9 cellular contexts compared by ENCODE assay signal in genomic region chr13:37602743-37603381, GRCh38. TPM values are rescaled to one million over a fixed set of nuclear protein-coding genes. Genes with fewer than 3 reads are reported as not detected.
A peak's percentile ranks its signal among the peaks of the same experiment; 100 is the strongest.
DNase-seq lines count a peak whose midpoint lies in the region; ATAC-seq, FAIRE-seq and TF ChIP-seq lines count a peak whose summit lies in the region.
"Had no signal": no experiment of that assay in that cellular context is flagged by ENCODE, and none has a peak within 500 bp of the region (broad histone marks: within the 10 kb centered on the region; RNA-seq: fewer than 3 reads in every experiment).

No MANE protein-coding gene starts in this region.

- in situ Hi-C loops in ACHN (cut with HindIII; ENCODE audit: low pct_ligation_motif_present, low pct_unique_long_range_greater_than_20kb, low sequenced_read_pairs), result no loop called here

- H4K20me1 ChIP-seq in keratinocyte (ENCODE audit: control insufficient read depth, extremely low read depth, insufficient read depth, low read length) (no peaks in the 10 kb centered on the region), GM23338 (replicated peaks; ENCODE audit: insufficient read depth) (no peaks in the 10 kb centered on the region)

- H3K4me1 Mint-ChIP-seq in GM23338, result peaks cover 24% of the 10 kb centered on the region
- no peaks in the 10 kb centered on the region for H3K4me1 Mint-ChIP-seq in T-helper 2 cell treated with Interferon-gamma antibody and Interleukin-4, amounts not matched to agents 5 μg/mL and 100 μg/mL, for 36 hours (ENCODE audit: low read depth)

- H3K9ac ChIP-seq in adipocyte (ENCODE audit: low read length) (no peak overlapping the region), keratinocyte (ENCODE audit: control insufficient read depth, extremely low read depth, insufficient read depth, low read length) (no peak overlapping the region)

- dilution Hi-C loops in keratinocyte (cut with MboI; ENCODE audit: extremely low pct_ligation_motif_present, low sequenced_read_pairs), result no loop called here

- DNase-seq in ACHN (peak; percentile 40), adipocyte (ENCODE audit: low read depth) (peak; percentile 75), keratinocyte (ENCODE audit: low read depth, low spot score) (no peak), amygdala (lab: John Stamatoyannopoulos, UW) (no peak), GM23338 (ENCODE audit: low spot score) (no peak), NOMO-1 treated with dmso at 0.1 percent for 144 hours (lab: John Stamatoyannopoulos, UW; ENCODE audit: unreplicated experiment) (no peak)
- DNase-seq in T-helper 2 cell treated with Interferon-gamma antibody and Interleukin-4, amounts not matched to agents 5 μg/mL and 100 μg/mL, for 36 hours (ENCODE audit: low spot score), result no peak
- DNase-seq: activated naive CD4-positive, alpha-beta T cell treated with anti-CD3 and anti-CD28 coated beads, Interleukin-2, amount 50 U/mL, for 16 hours had no signal

- H3K9me3 ChIP-seq in adipocyte (ENCODE audit: control insufficient read depth, low read length), result no peaks in the 10 kb centered on the region
- H3K9me3 ChIP-seq in keratinocyte (ENCODE audit: control insufficient read depth, low read depth, low read length), result no peaks in the 10 kb centered on the region

- H3K79me2 ChIP-seq in keratinocyte (ENCODE audit: control insufficient read depth, insufficient read depth, low read length) (no peaks in the 10 kb centered on the region), GM23338 (replicated peaks; ENCODE audit: insufficient read depth) (no peaks in the 10 kb centered on the region)

- TF ChIP-seq CTCF in keratinocyte (optimal IDR thresholded peaks at IDR 0.05 in 1 of 3, IDR thresholded peaks at IDR 0.05 in 1 of 3, conservative IDR thresholded peaks at IDR 0.05 in 1 of 3; ENCODE audit: extremely low read depth in 1 of 3, insufficient read depth in 2 of 3, low read length in 3 of 3), result peak in 2 of 3 experiments; percentile 28 to 44
- TF ChIP-seq CTCF in GM23338 (conservative IDR thresholded peaks at IDR 0.05; ENCODE audit: low read depth in 2 of 2), result peak in 1 of 2 experiments; percentile 66; a peak in 3 of 4 replicates

- no peaks in the 10 kb centered on the region for H3K36me3 ChIP-seq in adipocyte (ENCODE audit: control insufficient read depth, insufficient read depth, low read length, severe bottlenecking)
- H3K36me3 ChIP-seq in keratinocyte (ENCODE audit: control insufficient read depth in 2 of 2, extremely low read depth in 1 of 2, insufficient read depth in 2 of 2, low read length in 2 of 2), result no peaks in the 10 kb centered on the region
- H3K36me3 ChIP-seq in GM23338 (ENCODE audit: insufficient read depth), result no peaks in the 10 kb centered on the region

- ATAC-seq in GM18868 (IDR thresholded peaks at IDR 0.05; ENCODE audit: unreplicated experiment), result peak; percentile 42
- ATAC-seq in GM23338, result no peak

- H3K4me2 ChIP-seq in keratinocyte (ENCODE audit: control insufficient read depth, extremely low read depth, insufficient read depth, low read depth, low read length) (no peak overlapping the region), GM23338 (no peak overlapping the region)

- no peaks in the 10 kb centered on the region for H3K9me1 ChIP-seq in keratinocyte (ENCODE audit: control insufficient read depth, extremely low read depth, insufficient read depth, low read length)

- H3K9me2 ChIP-seq in GM23338 (ENCODE audit: insufficient read depth), result no peaks in the 10 kb centered on the region

- no peak overlapping the region for H3K4me3 Mint-ChIP-seq in GM23338
- H3K4me3 Mint-ChIP-seq in T-helper 2 cell treated with Interferon-gamma antibody and Interleukin-4, amounts not matched to agents 5 μg/mL and 100 μg/mL, for 36 hours, result no peak overlapping the region

- H3K27me3 ChIP-seq in adipocyte (replicated peaks; ENCODE audit: control insufficient read depth, insufficient read depth, low read length) (no peaks in the 10 kb centered on the region), keratinocyte (ENCODE audit: control insufficient read depth, extremely low read depth, insufficient read depth, low read length) (no peaks in the 10 kb centered on the region), GM23338 (ENCODE audit: insufficient read depth) (no peaks in the 10 kb centered on the region)

- no peak overlapping the region for H3K27ac ChIP-seq in keratinocyte (ENCODE audit: control insufficient read depth, insufficient read depth, low read length)
- H3K27ac ChIP-seq in GM23338 (ENCODE audit: low read depth), result no peak overlapping the region

- no peaks in the 10 kb centered on the region for H3K36me3 Mint-ChIP-seq in GM23338 (ENCODE audit: low read depth)
- H3K36me3 Mint-ChIP-seq in T-helper 2 cell treated with Interferon-gamma antibody and Interleukin-4, amounts not matched to agents 5 μg/mL and 100 μg/mL, for 36 hours (ENCODE audit: low read depth), result no peaks in the 10 kb centered on the region

- H3K4me3 ChIP-seq in adipocyte (ENCODE audit: low read length) (no peak overlapping the region), keratinocyte (ENCODE audit: control insufficient read depth in 2 of 3, extremely low read depth in 1 of 3, insufficient read depth in 2 of 3, low read depth in 1 of 3, low read length in 3 of 3) (no peak overlapping the region), GM23338 (no peak overlapping the region)

- no peaks in the 10 kb centered on the region for H3K4me1 ChIP-seq in adipocyte (ENCODE audit: control insufficient read depth, insufficient read depth, low read length)
- peaks cover 8% of the 10 kb centered on the region for H3K4me1 ChIP-seq in keratinocyte (ENCODE audit: control insufficient read depth, extremely low read depth, insufficient read depth, low read length)
- peaks cover 24% of the 10 kb centered on the region for H3K4me1 ChIP-seq in GM23338 (ENCODE audit: insufficient read depth)

- H3K27me3 Mint-ChIP-seq in GM23338 (ENCODE audit: insufficient read depth, low read depth, poor library complexity), result peaks cover 1% of the 10 kb centered on the region
- H3K27me3 Mint-ChIP-seq in T-helper 2 cell treated with Interferon-gamma antibody and Interleukin-4, amounts not matched to agents 5 μg/mL and 100 μg/mL, for 36 hours (ENCODE audit: low read depth), result no peaks in the 10 kb centered on the region

- H2AFZ ChIP-seq in keratinocyte (ENCODE audit: control insufficient read depth, low read length) (no peak overlapping the region), GM23338 (no peak overlapping the region)

- no peak overlapping the region for H3K27ac Mint-ChIP-seq in GM23338
- no peak overlapping the region for H3K27ac Mint-ChIP-seq in T-helper 2 cell treated with Interferon-gamma antibody and Interleukin-4, amounts not matched to agents 5 μg/mL and 100 μg/mL, for 36 hours

- H3F3A ChIP-seq in GM23338 (replicated peaks; ENCODE audit: low read depth), result no peaks in the 10 kb centered on the region

- no peaks in the 10 kb centered on the region; the same call in 1 of the 3 replicates for H3K9me3 Mint-ChIP-seq in GM23338
- H3K9me3 Mint-ChIP-seq in T-helper 2 cell treated with Interferon-gamma antibody and Interleukin-4, amounts not matched to agents 5 μg/mL and 100 μg/mL, for 36 hours, result no peaks in the 10 kb centered on the region

- no peak for FAIRE-seq in keratinocyte (lab: Jason Lieb, UNC)

TF ChIP-seq in GM23338, 12 proteins besides CTCF, POLR2A, EP300 and RAD21 (continues in another document):
- no peak for TF ChIP-seq NANOG (IDR thresholded peaks at IDR 0.05; ENCODE audit: borderline replicate concordance)

RNA-seq across cellular contexts. Expression of gene POSTN, which starts 4.3 kb away (rescaled TPM):
- polyA plus RNA-seq in keratinocyte, result 13.4 to 82.4 TPM (median 31.8 TPM) in 3 replicates
- 7.2 TPM for polyA plus RNA-seq in keratinocyte (2011; ENCODE audit: low read depth)
- polyA plus RNA-seq in keratinocyte (2011; cell fraction: cytosol; rRNA removed), result 14.6 and 15.1 TPM in 2 replicates
- 92.6 and 114 TPM in 2 replicates for polyA plus RNA-seq in keratinocyte (2011; cell fraction: nucleus; rRNA removed)
- polyA plus RNA-seq in keratinocyte (2012; ENCODE audit: low replicate concordance), result 2.6 and 23.6 TPM in 2 replicates
- 6.6 to 53.1 TPM (median 16.5 TPM) in 3 replicates for polyA minus RNA-seq in keratinocyte
- 26.7 TPM for polyA minus RNA-seq in keratinocyte (2011; cell fraction: cytosol; rRNA and poly(A)+ RNA removed)
- polyA minus RNA-seq in keratinocyte (2011; cell fraction: nucleus; rRNA and poly(A)+ RNA removed), result 57.1 and 168 TPM in 2 replicates
- 0.31 and 0.39 TPM in 2 replicates for total RNA-seq in GM23338 (2014; rRNA removed; shearing (Covaris generic))
- polyA plus RNA-seq in GM23338 (2016; fragmentation: Nextera tagmentation; extraction: Ambion mirVana), result 0.21 and 0.37 TPM in 2 replicates

Comparison
In these comparisons a context has a peak if more than half of its experiments do, and no peak if none do; other contexts are left out.
1. DNase-seq: peak in ACHN (single experiment) and adipocyte (single experiment); none in keratinocyte (single experiment), amygdala (0 of 56), GM23338 (single experiment), T-helper 2 cell treated with Interferon-gamma antibody and Interleukin-4, amounts not matched to agents 5 μg/mL and 100 μg/mL, for 36 hours (single experiment) and NOMO-1 treated with dmso at 0.1 percent for 144 hours (single experiment).